Comparison of ENCODE assay signal across 1 cellular context in genomic region chr6:131807644-131808459, GRCh38.
TF ChIP-seq lines count a peak whose summit lies in the region.

Gene ENPP1 (plus strand): TSS chr6:131808020. CDS start chr6:131808036, 16 bp downstream.

TF ChIP-seq in SK-N-SH, 30 proteins besides CTCF, POLR2A, EP300 and RAD21 (continued from another document):
- TF ChIP-seq REST (IDR thresholded peaks at IDR 0.05; ENCODE audit: low read depth, low read length) (no peak), RXRA (IDR thresholded peaks at IDR 0.05; ENCODE audit: borderline replicate concordance, low read depth) (no peak), PBX3 (IDR thresholded peaks at IDR 0.05) (no peak), GABPA (IDR thresholded peaks at IDR 0.05; ENCODE audit: low read depth) (no peak), NFIC (IDR thresholded peaks at IDR 0.05; ENCODE audit: borderline replicate concordance) (no peak)
TF ChIP-seq in SK-N-SH: peak in this region for 0.
